In genomic region chrX:22409418-22409817, GRCh38 we compare ENCODE assay signal across 10 cellular contexts.
"Had no signal": no experiment of that assay in that cellular context is flagged by ENCODE, and none has a peak within 500 bp of the region (broad histone marks: within the 10 kb centered on the region; RNA-seq: fewer than 3 reads in every experiment).

No MANE protein-coding gene starts in this region.

- H3K4me3 Mint-ChIP-seq: GM23338, HFFc6 had no signal

- H3K36me3 ChIP-seq: HAP-1 had no signal

- DNase-seq: H7, HFFc6, IMR-90, Karpas-422, KG1 had no signal

- H3K9me3 ChIP-seq: HAP-1 had no signal

- H3K27ac Mint-ChIP-seq: GM23338, HFFc6 had no signal

- ATAC-seq: GM23338, HCT116, K562 had no signal

- H3K4me3 ChIP-seq: GM23338, HAP-1, K562 had no signal

- H3K9me3 Mint-ChIP-seq: GM23338, HFFc6 had no signal

- H2AFZ ChIP-seq: GM23338 had no signal

- H3K4me1 Mint-ChIP-seq: GM23338 had no signal

- H3K4me2 ChIP-seq: GM23338 had no signal

- FAIRE-seq: H1, K562 had no signal

- H3K4me1 ChIP-seq: HAP-1 had no signal
